ENCODE assay signal across 10 cellular contexts in genomic region chr1:94417702-94417961, GRCh38. TPM values are rescaled to one million over a fixed set of nuclear protein-coding genes. Genes with fewer than 3 reads are reported as not detected.
DNase-seq lines count a peak whose midpoint lies in the region; ATAC-seq and TF ChIP-seq lines count a peak whose summit lies in the region.
"Had no signal": no experiment of that assay in that cellular context is flagged by ENCODE, and none has a peak within 500 bp of the region (broad histone marks: within the 10 kb centered on the region; RNA-seq: fewer than 3 reads in every experiment).

No MANE protein-coding gene starts in this region.

- no peak overlapping the region for H3K4me3 Mint-ChIP-seq in CD4-positive, alpha-beta T cell
- H3K4me3 Mint-ChIP-seq: naive B cell had no signal

- H3K36me3 Mint-ChIP-seq in CD4-positive, alpha-beta T cell (ENCODE audit: low read depth), result no peaks in the 10 kb centered on the region
- H3K36me3 Mint-ChIP-seq: naive B cell had no signal

- BruUV-seq in PC-3 (replicated peaks; lab: Mats Ljungman, UMichigan), result TSS peak; percentile 71

- POLR2A ChIA-PET in CD4-positive, alpha-beta T cell (lab: Charles Lee), result interaction anchor here (0.6 to 1.8 kb wide), 9 partner anchors 11 to 816 kb away, joined by 3 to 10 read pairs (median 4); partner anchors contain the start of genes ALG14, DNTTIP2 and RWDD3
- POLR2A ChIA-PET in PC-3 (lab: Charles Lee; ENCODE audit: unreplicated experiment), result no interaction called here

- CTCF ChIA-PET in CD4-positive, alpha-beta T cell (lab: Charles Lee), result interaction anchor here (0.7 to 1.1 kb wide), 2 partner anchors 437 to 816 kb away, joined by 4 read pairs; partner anchors contain the start of gene RWDD3
- CTCF ChIA-PET in PC-3 (lab: Charles Lee), result interaction anchor here (0.5 to 1.3 kb wide), 2 partner anchors 55 to 82 kb away, joined by 3 to 4 read pairs; no protein-coding TSS in a partner anchor

- peaks cover 34% of the 10 kb centered on the region for H4K20me1 ChIP-seq in PC-3 (ENCODE audit: low read length)

- peak overlapping the region; percentile 57 for H3K9ac ChIP-seq in PC-3 (ENCODE audit: low read length)

- peak overlapping the region; percentile 61 for H3K27ac ChIP-seq in CD4-positive, alpha-beta T cell (ENCODE audit: low read depth, low read length)
- peak overlapping the region; percentile 38 for H3K27ac ChIP-seq in PC-3 (ENCODE audit: low read length)
- H3K27ac ChIP-seq in prostate gland, result peak overlapping the region; percentile 87 to 92

- no peak for DNase-seq in CD4-positive, alpha-beta T cell
- no peak for DNase-seq in PC-3
- no peak for DNase-seq in fibroblast of mammary gland (ENCODE audit: low read depth)
- no peak for DNase-seq in prostate gland (ENCODE audit: low spot score)
- DNase-seq in NCI-H69 (lab: John Stamatoyannopoulos, UW), result no peak
- DNase-seq in SK-N-DZ (ENCODE audit: low spot score), result no peak

- peak overlapping the region; percentile 82 for H3K4me2 ChIP-seq in PC-3 (ENCODE audit: low read length)

- 2% methylated on average over 9 of the region's 9 CpGs for WGBS in prostate gland

- peaks cover 42% of the 10 kb centered on the region for H3K79me2 ChIP-seq in PC-3 (ENCODE audit: low read length)

- no peaks in the 10 kb centered on the region for H3K9me3 Mint-ChIP-seq in CD4-positive, alpha-beta T cell
- H3K9me3 Mint-ChIP-seq: naive B cell; T-helper 2 cell treated with Interferon-gamma antibody and Interleukin-4, amounts not matched to agents 5 μg/mL and 100 μg/mL, for 36 hours had no signal

- no peaks in the 10 kb centered on the region for H3K9me3 ChIP-seq in CD4-positive, alpha-beta T cell (ENCODE audit: control insufficient read depth, low read length)
- H3K9me3 ChIP-seq in PC-3 (ENCODE audit: low read length), result no peaks in the 10 kb centered on the region
- no peaks in the 10 kb centered on the region for H3K9me3 ChIP-seq in prostate gland

- TF ChIP-seq POLR2A in prostate gland (IDR thresholded peaks at IDR 0.05), result no peak

- no peaks in the 10 kb centered on the region for H3K27me3 ChIP-seq in CD4-positive, alpha-beta T cell (ENCODE audit: control insufficient read depth, insufficient read depth, low read length)
- H3K27me3 ChIP-seq in PC-3 (ENCODE audit: low read length), result no peaks in the 10 kb centered on the region
- H3K27me3 ChIP-seq in prostate gland (replicated peaks; ENCODE audit: insufficient read depth), result no peaks in the 10 kb centered on the region

- H3K36me3 ChIP-seq in PC-3 (ENCODE audit: low read depth, low read length) (no peaks in the 10 kb centered on the region), prostate gland (no peaks in the 10 kb centered on the region)

- ATAC-seq in CD4-positive, alpha-beta T cell (ENCODE audit: poor library complexity), result no peak
- no peak for ATAC-seq in PC-3
- no peak for ATAC-seq in HG03439 (IDR thresholded peaks at IDR 0.05; ENCODE audit: unreplicated experiment)
- no peak for ATAC-seq in HG03565 (IDR thresholded peaks at IDR 0.05; ENCODE audit: unreplicated experiment)

- H3K27ac Mint-ChIP-seq in CD4-positive, alpha-beta T cell, result no peak overlapping the region

- H2AFZ ChIP-seq in PC-3 (ENCODE audit: low read length), result peak overlapping the region; percentile 88

- no peaks in the 10 kb centered on the region for H3K9me2 ChIP-seq in PC-3 (replicated peaks; ENCODE audit: low read length)

- peaks cover 36% of the 10 kb centered on the region for H3K4me1 ChIP-seq in PC-3 (ENCODE audit: insufficient read depth, low read length)
- peaks cover 5% of the 10 kb centered on the region for H3K4me1 ChIP-seq in prostate gland (replicated peaks)

- H3K4me1 Mint-ChIP-seq in CD4-positive, alpha-beta T cell (ENCODE audit: low read depth), result peaks cover 36% of the 10 kb centered on the region

- no peak for TF ChIP-seq CTCF in CD4-positive, alpha-beta T cell (IDR thresholded peaks at IDR 0.05)
- TF ChIP-seq CTCF in PC-3 (conservative IDR thresholded peaks at IDR 0.05; ENCODE audit: low read depth, low read length) (no peak), fibroblast of mammary gland (conservative IDR thresholded peaks at IDR 0.05; ENCODE audit: control insufficient read depth, insufficient read depth, low read depth, low read length) (no peak), prostate gland (IDR thresholded peaks at IDR 0.05) (no peak)

- no peaks in the 10 kb centered on the region for H3K27me3 Mint-ChIP-seq in CD4-positive, alpha-beta T cell

- intact Hi-C loops in CD4-positive, alpha-beta T cell (cut with DNase I, micrococcal nuclease), result loop anchor here (5.0 to 10.0 kb wide), 7 partner anchors 510 to 1453 kb away; partner anchors contain the start of genes ALG14 (in 1 of the 2), DIPK1A (in 1 of the 2), DR1 (in 1 of the 2) and FNBP1L (in 1 of the 2)
- intact Hi-C loops in PC-3 (cut with micrococcal nuclease), result loop anchor here (5.0 to 10.0 kb wide), 3 partner anchors 40 to 183 kb away; partner anchors contain the start of gene ARHGAP29
- intact Hi-C loops in prostate gland (cut with DNase I), result loop anchor here (5.0 kb wide), 1 partner anchor 385 kb away; no protein-coding TSS in a partner anchor

- H3K4me3 ChIP-seq in PC-3 (ENCODE audit: low read length) (peak overlapping the region; percentile 85), fibroblast of mammary gland (ENCODE audit: control insufficient read depth, low read depth, low read length) (peak overlapping the region; percentile 56), prostate gland (peak overlapping the region; percentile 93 to 98)

- H3F3A ChIP-seq in PC-3 (ENCODE audit: low read length, unreplicated experiment), result no peaks in the 10 kb centered on the region

RNA-seq across cellular contexts. Expression of gene ABCD3, which starts 0.6 kb away (rescaled TPM):
- 10 to 100 TPM; 13.0 to 13.5 TPM for total RNA-seq in CD4-positive, alpha-beta T cell
- 31.7 and 36.3 TPM in 2 replicates for total RNA-seq in PC-3 (2014; rRNA removed)
- total RNA-seq in prostate gland, result 10 to 100 TPM; 35.5 to 38.5 TPM
- polyA plus RNA-seq in SK-N-DZ (2014; cell fraction: cytosol; rRNA removed), result 26.5 and 27.6 TPM in 2 replicates
- polyA plus RNA-seq in SK-N-DZ (2014; cell fraction: nucleus; rRNA removed), result 17.6 and 17.8 TPM in 2 replicates

Comparison
In these comparisons a context has a peak if more than half of its experiments do, and no peak if none do; other contexts are left out.
1. H3K27ac ChIP-seq: peak in every context shown above with its lines; median percentile 90 in prostate gland; 61 in CD4-positive, alpha-beta T cell; 38 in PC-3.